8 cellular contexts compared by ENCODE assay signal in the genomic region with DNA sequence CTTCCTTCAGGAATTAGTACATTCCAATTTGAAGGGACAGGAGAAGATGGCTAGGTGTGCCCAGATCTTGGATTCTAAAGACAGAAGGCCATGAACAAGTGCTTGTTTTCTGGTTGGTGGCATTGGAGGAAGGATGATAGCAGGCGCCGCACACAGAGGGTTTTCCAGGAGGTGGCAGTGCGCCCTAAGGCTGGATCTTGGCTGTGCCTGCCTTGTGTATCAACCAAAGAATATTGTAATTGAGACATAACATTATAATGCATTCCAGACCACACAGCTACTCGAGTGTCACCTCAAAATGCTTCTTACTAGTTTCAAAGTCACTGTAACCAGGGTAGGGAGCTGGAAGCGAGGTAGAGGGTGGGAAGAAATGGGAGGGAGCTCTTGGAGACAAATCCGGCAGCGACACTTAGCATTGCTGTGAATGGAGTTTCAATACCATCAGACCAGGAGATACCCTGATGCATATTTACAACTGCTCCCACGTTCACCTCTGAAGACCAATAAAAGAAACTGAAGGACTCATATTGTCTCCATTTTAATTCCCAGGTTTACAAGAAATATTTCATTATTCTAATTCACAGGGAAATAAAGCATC. TPM values are rescaled to one million over a fixed set of nuclear protein-coding genes. Genes with fewer than 3 reads are reported as not detected.
DNase-seq lines count a peak whose midpoint lies in the region; ATAC-seq, FAIRE-seq and TF ChIP-seq lines count a peak whose summit lies in the region.

No MANE protein-coding gene starts in this region.

- TF ChIP-seq CTCF in Panc1 (IDR thresholded peaks at IDR 0.05): peak; percentile 90
- peak; percentile 87 for TF ChIP-seq CTCF in foreskin fibroblast (IDR thresholded peaks at IDR 0.05; ENCODE audit: low read depth, low read length)
- TF ChIP-seq CTCF in neural crest cell (conservative IDR thresholded peaks at IDR 0.05): peak; percentile 77

- no TSS peak for BruUV-seq in Panc1 (replicated peaks; lab: Mats Ljungman, UMichigan)

- H3K4me3 ChIP-seq in Panc1 (ENCODE audit: low read depth in 2 of 2, low read length in 2 of 2): no peak overlapping the region
- no peak overlapping the region for H3K4me3 ChIP-seq in foreskin fibroblast (ENCODE audit: low read depth in 1 of 2, low read length in 2 of 2)

- POLR2A ChIA-PET in Panc1 (lab: Charles Lee): no interaction called here

- H3K27ac Mint-ChIP-seq in neural crest cell (ENCODE audit: unreplicated experiment): no peak overlapping the region

- H3K36me3 Mint-ChIP-seq in neural crest cell (ENCODE audit: low read depth): no peaks in the 10 kb centered on the region

- ATAC-seq in Panc1 (peak; percentile 89), HG03159 (IDR thresholded peaks at IDR 0.05; ENCODE audit: unreplicated experiment) (no peak)

- DNase-seq in COLO668 (lab: John Stamatoyannopoulos, UW; ENCODE audit: unreplicated experiment) (peak; percentile 55), KBM-7 (peak; percentile 80), Panc1 (ENCODE audit: low read depth, low spot score) (peak; percentile 38), foreskin fibroblast (peak; percentile 72 to 93), neural crest cell (ENCODE audit: low read depth, low spot score) (peak; percentile 64), urothelium cell line (ENCODE audit: low spot score) (peak; percentile 60)
- peak; percentile 73 for DNase-seq in activated effector memory CD4-positive, alpha-beta T cell treated with anti-CD3 and anti-CD28 coated beads, Interleukin-2, amount 50 U/mL, for 16 hours

- H3K36me3 ChIP-seq in Panc1 (ENCODE audit: control insufficient read depth, insufficient read depth, low read length): no peaks in the 10 kb centered on the region

- no peak overlapping the region for H3K4me3 Mint-ChIP-seq in neural crest cell

- H3K27ac ChIP-seq in Panc1 (ENCODE audit: low read length): no peak overlapping the region

- H3K9me3 ChIP-seq in Panc1 (ENCODE audit: control insufficient read depth, insufficient read depth, low read depth, low read length): no peaks in the 10 kb centered on the region

- CTCF ChIA-PET in Panc1 (lab: Charles Lee): interaction anchor here (0.8 kb wide), 1 partner anchor 491 kb away, joined by 3 read pairs; no protein-coding TSS in a partner anchor

- FAIRE-seq in urothelium cell line (lab: Jason Lieb, UNC): no peak

- in situ Hi-C loops in KBM-7 (cut with MboI; ENCODE audit: low pct_unique_long_range_greater_than_20kb, low sequenced_read_pairs): loop anchor here (25.0 kb wide), 1 partner anchor 480 kb away; no protein-coding TSS in a partner anchor
- in situ Hi-C loops in Panc1 (cut with HindIII; ENCODE audit: low pct_unique_long_range_greater_than_20kb, low sequenced_read_pairs): no loop called here

- H3K9me3 Mint-ChIP-seq in neural crest cell: no peaks in the 10 kb centered on the region

- H3K4me1 Mint-ChIP-seq in neural crest cell: peaks cover 16% of the 10 kb centered on the region

- H3K27me3 ChIP-seq in Panc1 (ENCODE audit: control insufficient read depth, insufficient read depth, low read length): no peaks in the 10 kb centered on the region

- peaks cover 18% of the 10 kb centered on the region for H3K4me1 ChIP-seq in Panc1 (ENCODE audit: control insufficient read depth, insufficient read depth, low read length)

- peaks cover 73% of the 10 kb centered on the region for H3K27me3 Mint-ChIP-seq in neural crest cell (ENCODE audit: low read depth)

- intact Hi-C loops in Panc1 (cut with micrococcal nuclease; ENCODE audit: unreplicated experiment): loop anchor here (1.0 to 10.0 kb wide), 5 partner anchors 181 to 493 kb away; a partner anchor contains a TSS

RNA-seq across cellular contexts. Expression of a gene that starts 42.5 kb away (rescaled TPM):
- not detected for total RNA-seq in Panc1 (2021; ENCODE audit: unreplicated experiment)
- polyA plus RNA-seq in Panc1 (2012; ENCODE audit: insufficient read length): not detected
- 0.25 and 0.47 TPM in 2 replicates for total RNA-seq in neural crest cell
